In genomic region chr7:83547526-83547925, GRCh38 we compare ENCODE assay signal across 9 cellular contexts.
A peak's percentile ranks its signal among the peaks of the same experiment; 100 is the strongest.
DNase-seq lines count a peak whose midpoint lies in the region; ATAC-seq, FAIRE-seq and TF ChIP-seq lines count a peak whose summit lies in the region.
"Had no signal": no experiment of that assay in that cellular context is flagged by ENCODE, and none has a peak within 500 bp of the region (broad histone marks: within the 10 kb centered on the region; RNA-seq: fewer than 3 reads in every experiment).

No MANE protein-coding gene starts in this region.

- no peaks in the 10 kb centered on the region for H3K9me3 ChIP-seq in ascending aorta

- intact Hi-C loops in ascending aorta (cut with DNase I), result no loop called here

- H3K27me3 ChIP-seq in ascending aorta, result no peaks in the 10 kb centered on the region

- no peak overlapping the region for H3K27ac ChIP-seq in ascending aorta

- no peaks in the 10 kb centered on the region for H3K4me1 Mint-ChIP-seq in stimulated activated naive CD8-positive, alpha-beta T cell treated with anti-CD3 and anti-CD28 coated beads, Interleukin-15, amount 100 ng/mL, for 72 hours
- H3K4me1 Mint-ChIP-seq: memory B cell had no signal

- DNase-seq in RCC 7860 (ENCODE audit: low spot score) (peak; percentile 93), lung microvascular endothelial cell (ENCODE audit: low read depth in 2 of 2) (peak; percentile 22 to 66), ascending aorta (ENCODE audit: low spot score in 2 of 2) (no peak), NOMO-1 (lab: John Stamatoyannopoulos, UW; ENCODE audit: unreplicated experiment in 2 of 2) (no peak)
- no peak for DNase-seq in activated T-cell treated with anti-CD3 and anti-CD28 coated beads, Interleukin-2, amount 50 U/mL, for 48 hours
- no peak for DNase-seq in stimulated activated naive CD8-positive, alpha-beta T cell treated with anti-CD3 and anti-CD28 coated beads, Interleukin-15, amount 100 ng/mL, for 72 hours

- no peak overlapping the region for H3K4me3 ChIP-seq in ascending aorta

- peaks cover 0 to 5% of the 10 kb centered on the region in 2 donors for H3K9me3 Mint-ChIP-seq in stimulated activated naive CD8-positive, alpha-beta T cell treated with anti-CD3 and anti-CD28 coated beads, Interleukin-15, amount 100 ng/mL, for 72 hours
- H3K9me3 Mint-ChIP-seq: memory B cell had no signal

- no peak overlapping the region for H3K27ac Mint-ChIP-seq in stimulated activated naive CD8-positive, alpha-beta T cell treated with anti-CD3 and anti-CD28 coated beads, Interleukin-15, amount 100 ng/mL, for 72 hours
- H3K27ac Mint-ChIP-seq: memory B cell had no signal

- FAIRE-seq in RCC 7860 (lab: Jason Lieb, UNC), result peak; percentile 97

- no peaks in the 10 kb centered on the region for H3K4me1 ChIP-seq in ascending aorta

- no peaks in the 10 kb centered on the region for H3K27me3 Mint-ChIP-seq in stimulated activated naive CD8-positive, alpha-beta T cell treated with anti-CD3 and anti-CD28 coated beads, Interleukin-15, amount 100 ng/mL, for 72 hours
- H3K27me3 Mint-ChIP-seq: memory B cell had no signal

- no peak for TF ChIP-seq CTCF in ascending aorta (IDR thresholded peaks at IDR 0.05)

- ATAC-seq in GM19468 (IDR thresholded peaks at IDR 0.05; ENCODE audit: extremely low read depth, unreplicated experiment) (peak; percentile 98), HG03520 (IDR thresholded peaks at IDR 0.05; ENCODE audit: unreplicated experiment) (peak; percentile 84)
- no peak for ATAC-seq in stimulated activated naive CD8-positive, alpha-beta T cell treated with anti-CD3 and anti-CD28 coated beads, Interleukin-15, amount 100 ng/mL, for 72 hours

- H3K4me3 Mint-ChIP-seq in stimulated activated naive CD8-positive, alpha-beta T cell treated with anti-CD3 and anti-CD28 coated beads, Interleukin-15, amount 100 ng/mL, for 72 hours, result no peak overlapping the region
- H3K4me3 Mint-ChIP-seq: memory B cell had no signal

- no peaks in the 10 kb centered on the region for H3K36me3 ChIP-seq in ascending aorta

Comparison
In these comparisons a context has a peak if more than half of its experiments do, and no peak if none do; other contexts are left out.
1. DNase-seq: peak in RCC 7860 (single experiment) and lung microvascular endothelial cell (2 of 2); none in activated T-cell treated with anti-CD3 and anti-CD28 coated beads, Interleukin-2, amount 50 U/mL, for 48 hours (0 of 2), ascending aorta (0 of 2), NOMO-1 (0 of 2) and stimulated activated naive CD8-positive, alpha-beta T cell treated with anti-CD3 and anti-CD28 coated beads, Interleukin-15, amount 100 ng/mL, for 72 hours (0 of 2).